In genomic region chr14:51094901-51095853, GRCh38 we compare ENCODE assay signal across 8 cellular contexts. TPM values are rescaled to one million over a fixed set of nuclear protein-coding genes. Genes with fewer than 3 reads are reported as not detected.
DNase-seq lines count a peak whose midpoint lies in the region; ATAC-seq, FAIRE-seq and TF ChIP-seq lines count a peak whose summit lies in the region.

TRIM9 (minus strand) TSS chr14:51095105; CDS start chr14:51094939, 166 bp downstream.

- CTCF ChIA-PET in activated CD4-positive, alpha-beta T cell treated with anti-CD3 and anti-CD28 coated beads for 36 hours (lab: Charles Lee), result interaction anchor here (0.9 to 1.6 kb wide), 7 partner anchors 9 to 709 kb away, joined by 3 to 7 read pairs (median 5); no protein-coding TSS in a partner anchor

- H3K27me3 Mint-ChIP-seq in activated CD4-positive, alpha-beta T cell treated with anti-CD3 and anti-CD28 coated beads for 36 hours, result peaks cover 10% of the 10 kb centered on the region

- TF ChIP-seq CTCF in AG09309 (IDR thresholded peaks at IDR 0.05; ENCODE audit: control insufficient read depth, insufficient read depth, low read depth, low read length, missing control alignments) (no peak), choroid plexus epithelial cell (conservative IDR thresholded peaks at IDR 0.05; ENCODE audit: low read depth, low read length) (no peak), kidney epithelial cell (IDR thresholded peaks at IDR 0.05; ENCODE audit: insufficient read depth, low read length, poor library complexity, severe bottlenecking) (no peak)

- H3K4me1 Mint-ChIP-seq in activated CD4-positive, alpha-beta T cell treated with anti-CD3 and anti-CD28 coated beads for 36 hours, result peaks cover 15% of the 10 kb centered on the region

- DNase-seq in AG09309 (ENCODE audit: low read depth) (peak; percentile 86), GM19239 (ENCODE audit: insufficient read length, low spot score) (peak; percentile 91), NCI-H460 (ENCODE audit: extremely low read depth, low read depth) (peak; percentile 90), choroid plexus epithelial cell (ENCODE audit: low read depth) (peak; percentile 99), kidney epithelial cell (ENCODE audit: low read depth) (peak; percentile 96)
- peak; percentile 97 for DNase-seq in activated CD4-positive, alpha-beta T cell treated with anti-CD3 and anti-CD28 coated beads for 36 hours
- DNase-seq in stimulated activated CD4-positive, alpha-beta T cell treated with anti-CD3 and anti-CD28 coated beads, Interleukin-15, amount 100 ng/mL, for 1 hour (ENCODE audit: low read depth in 1 of 2, low spot score in 1 of 2), result peak; percentile 70 to 84

- peak within 1 kb of the TSS; percentile 79 for H3K4me3 Mint-ChIP-seq in activated CD4-positive, alpha-beta T cell treated with anti-CD3 and anti-CD28 coated beads for 36 hours

- peak; percentile 86 for FAIRE-seq in GM19239 (lab: Jason Lieb, UNC)

- peak within 1 kb of the TSS; percentile 79 for H3K27ac Mint-ChIP-seq in activated CD4-positive, alpha-beta T cell treated with anti-CD3 and anti-CD28 coated beads for 36 hours

- H3K9me3 Mint-ChIP-seq in activated CD4-positive, alpha-beta T cell treated with anti-CD3 and anti-CD28 coated beads for 36 hours (ENCODE audit: low read depth), result no peaks in the 10 kb centered on the region

- H3K36me3 ChIP-seq in kidney epithelial cell (ENCODE audit: control insufficient read depth, insufficient read depth, low read length), result no peaks in the 10 kb centered on the region

- H3K36me3 Mint-ChIP-seq in activated CD4-positive, alpha-beta T cell treated with anti-CD3 and anti-CD28 coated beads for 36 hours (ENCODE audit: low read depth), result no peaks in the 10 kb centered on the region

- H3K27me3 ChIP-seq in kidney epithelial cell (ENCODE audit: control insufficient read depth, insufficient read depth, low read length), result peaks cover 24% of the 10 kb centered on the region

- POLR2A ChIA-PET in activated CD4-positive, alpha-beta T cell treated with anti-CD3 and anti-CD28 coated beads for 36 hours (lab: Charles Lee), result interaction anchor here (0.5 to 1.4 kb wide), 4 partner anchors 9 to 165 kb away, joined by 3 to 4 read pairs (median 3); partner anchors contain the start of gene TMX1

- H3K4me3 ChIP-seq in AG09309 (ENCODE audit: control insufficient read depth, low read depth, low read length), result peak within 1 kb of the TSS; percentile 53
- peak within 1 kb of the TSS; percentile 66 for H3K4me3 ChIP-seq in choroid plexus epithelial cell (ENCODE audit: low read depth, low read length)
- peak within 1 kb of the TSS; percentile 54 for H3K4me3 ChIP-seq in kidney epithelial cell (ENCODE audit: low read depth, low read length)

- intact Hi-C loops in activated CD4-positive, alpha-beta T cell treated with anti-CD3 and anti-CD28 coated beads for 36 hours (cut with DNase I, micrococcal nuclease), result loop anchor here (1.0 to 10.0 kb wide), 8 partner anchors 122 to 1460 kb away; partner anchors contain the start of genes PYGL (in 2 of the 2), TMX1 (in 2 of the 2), GPR137C (in 1 of the 2) and RTRAF (in 1 of the 2)

- peak; percentile 98 for ATAC-seq in HG03439 (IDR thresholded peaks at IDR 0.05; ENCODE audit: unreplicated experiment)
- ATAC-seq in activated CD4-positive, alpha-beta T cell treated with anti-CD3 and anti-CD28 coated beads for 36 hours, result peak; percentile 97

RNA-seq across cellular contexts. Expression of gene TRIM9, which starts in this region (rescaled TPM):
- 0.07 TPM in 1 of 2 replicates, not detected in the other for total RNA-seq in NCI-H460 (2014; rRNA removed; shearing (Covaris generic))
- 0.35 and 0.42 TPM in 2 replicates for polyA plus RNA-seq in NCI-H460 (2014; cell fraction: nucleus; rRNA removed)
- 1 to 10 TPM; 2.4 TPM for total RNA-seq in activated CD4-positive, alpha-beta T cell treated with anti-CD3 and anti-CD28 coated beads for 36 hours
- total RNA-seq in kidney epithelial cell, result 0.92 and 1.2 TPM in 2 replicates

Comparison
In these comparisons a context has a peak if more than half of its experiments do, and no peak if none do; other contexts are left out.
1. Peak in every context shown above with its lines: DNase-seq, ATAC-seq and H3K4me3 ChIP-seq.
2. Peak in DNase-seq in NCI-H460; RNA of the gene not detected or under 1 TPM.